Comparison of ENCODE assay signal across 15 cellular contexts in the genomic region with DNA sequence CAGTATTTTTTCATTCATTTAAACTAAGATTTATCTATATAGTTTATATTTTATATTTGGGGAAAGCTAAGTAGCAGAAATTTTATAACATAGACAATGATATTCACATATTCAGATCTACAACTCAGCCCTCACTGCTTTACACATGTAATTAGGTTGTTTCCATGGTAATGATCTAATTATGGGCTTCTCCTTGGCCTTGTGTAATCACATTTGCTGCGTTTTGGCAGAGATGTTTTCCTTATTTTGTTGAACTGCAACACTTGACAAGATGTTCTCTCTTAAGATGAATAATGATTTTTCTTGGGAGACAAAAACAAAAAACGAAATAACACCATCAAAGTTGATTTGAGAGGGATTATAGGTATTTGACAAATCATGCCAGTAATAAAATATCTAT.
A peak's percentile ranks its signal among the peaks of the same experiment; 100 is the strongest.
DNase-seq lines count a peak whose midpoint lies in the region; ATAC-seq and TF ChIP-seq lines count a peak whose summit lies in the region.
"Had no signal": no experiment of that assay in that cellular context is flagged by ENCODE, and none has a peak within 500 bp of the region (broad histone marks: within the 10 kb centered on the region; RNA-seq: fewer than 3 reads in every experiment).

No MANE protein-coding gene starts in this region.

- no peak overlapping the region for H2AFZ ChIP-seq in smooth muscle cell (ENCODE audit: low read depth)
- H2AFZ ChIP-seq: neural progenitor cell had no signal

- no peak overlapping the region for H3K4me3 Mint-ChIP-seq in Calu3 (ENCODE audit: low read depth, unreplicated experiment)
- H3K4me3 Mint-ChIP-seq in activated CD4-positive, alpha-beta T cell treated with anti-CD3 and anti-CD28 coated beads, Interleukin-2, amount 10 ng/mL, durations not matched to agents 24 days and 14 days, result no peak overlapping the region
- H3K4me3 Mint-ChIP-seq: activated CD4-positive, alpha-beta T cell treated with anti-CD3 and anti-CD28 coated beads for 36 hours; neural progenitor cell had no signal

- no peak overlapping the region for H3K4me2 ChIP-seq in smooth muscle cell
- H3K4me2 ChIP-seq: neural progenitor cell had no signal

- BruUV-seq in Calu3 (replicated peaks; lab: Mats Ljungman, UMichigan), result no TSS peak

- H3K9me3 ChIP-seq in WERI-Rb-1 (ENCODE audit: severe bottlenecking) (no peaks in the 10 kb centered on the region), left ventricle myocardium inferior (replicated peaks) (no peaks in the 10 kb centered on the region), smooth muscle cell (replicated peaks; ENCODE audit: low read depth) (no peaks in the 10 kb centered on the region)
- H3K9me3 ChIP-seq: heart right ventricle had no signal

- intact Hi-C loops in Calu3 (cut with micrococcal nuclease; ENCODE audit: unreplicated experiment) (no loop called here), left ventricle myocardium inferior (cut with micrococcal nuclease) (no loop called here)
- intact Hi-C loops in activated CD4-positive, alpha-beta T cell treated with anti-CD3 and anti-CD28 coated beads, Interleukin-2, amount 10 ng/mL, durations not matched to agents 24 days and 14 days (cut with micrococcal nuclease), result no loop called here

- H3K4me1 ChIP-seq in left ventricle myocardium inferior (peaks cover 33% of the 10 kb centered on the region), smooth muscle cell (ENCODE audit: low read depth) (no peaks in the 10 kb centered on the region), foreskin keratinocyte (peaks cover 25% of the 10 kb centered on the region)

- peaks cover 6% of the 10 kb centered on the region for H3K36me3 Mint-ChIP-seq in Calu3 (ENCODE audit: insufficient read depth, unreplicated experiment)
- no peaks in the 10 kb centered on the region for H3K36me3 Mint-ChIP-seq in activated CD4-positive, alpha-beta T cell treated with anti-CD3 and anti-CD28 coated beads, Interleukin-2, amount 10 ng/mL, durations not matched to agents 24 days and 14 days (ENCODE audit: low read depth)
- H3K36me3 Mint-ChIP-seq: neural progenitor cell had no signal

- H3K36me3 ChIP-seq in WERI-Rb-1, result no peaks in the 10 kb centered on the region
- H3K36me3 ChIP-seq in left ventricle myocardium inferior, result no peaks in the 10 kb centered on the region
- H3K36me3 ChIP-seq in smooth muscle cell (ENCODE audit: low read depth), result no peaks in the 10 kb centered on the region
- H3K36me3 ChIP-seq: heart right ventricle, neural progenitor cell had no signal

- peaks cover 23% of the 10 kb centered on the region for H3F3A ChIP-seq in smooth muscle cell (ENCODE audit: low read depth)

- DNase-seq in Calu3 (no peak), NCI-H2081 (lab: John Stamatoyannopoulos, UW) (peak; percentile 89 to 97), WERI-Rb-1 (no peak), left ventricle myocardium inferior (no peak), HEK293T (ENCODE audit: extremely low spot score) (no peak), smooth muscle cell (lab: John Stamatoyannopoulos, UW; ENCODE audit: unreplicated experiment) (no peak), foreskin keratinocyte (no peak)
- no peak for DNase-seq in activated CD4-positive, alpha-beta T cell treated with anti-CD3 and anti-CD28 coated beads, Interleukin-2, amount 10 ng/mL, durations not matched to agents 24 days and 14 days
- DNase-seq: activated CD4-positive, alpha-beta T cell treated with anti-CD3 and anti-CD28 coated beads for 36 hours; activated T-cell treated with anti-CD3 and anti-CD28 coated beads, Interleukin-2, amount 50 U/mL, for 48 hours; amniotic stem cell; effector CD4-positive, alpha-beta T cell; heart right ventricle; T-helper 1 cell had no signal

- TF ChIP-seq CTCF in Calu3 (IDR thresholded peaks at IDR 0.05; ENCODE audit: unreplicated experiment) (no peak), WERI-Rb-1 (IDR thresholded peaks at IDR 0.05; ENCODE audit: low read depth, low read length) (no peak), left ventricle myocardium inferior (IDR thresholded peaks at IDR 0.05; ENCODE audit: borderline replicate concordance) (no peak), smooth muscle cell (IDR thresholded peaks at IDR 0.05; ENCODE audit: borderline replicate concordance, insufficient read depth, poor library complexity, severe bottlenecking) (no peak), foreskin keratinocyte (conservative IDR thresholded peaks at IDR 0.05) (no peak)

- H3K27me3 Mint-ChIP-seq in Calu3 (ENCODE audit: unreplicated experiment), result no peaks in the 10 kb centered on the region
- no peaks in the 10 kb centered on the region for H3K27me3 Mint-ChIP-seq in activated CD4-positive, alpha-beta T cell treated with anti-CD3 and anti-CD28 coated beads, Interleukin-2, amount 10 ng/mL, durations not matched to agents 24 days and 14 days
- H3K27me3 Mint-ChIP-seq: activated CD4-positive, alpha-beta T cell treated with anti-CD3 and anti-CD28 coated beads for 36 hours had no signal

- H3K27ac ChIP-seq in WERI-Rb-1 (peak overlapping the region; percentile 15; the same call in 1 of the 2 replicates), left ventricle myocardium inferior (replicated peaks) (peak overlapping the region; percentile 24), smooth muscle cell (ENCODE audit: low read depth) (no peak overlapping the region), foreskin keratinocyte (no peak overlapping the region)
- H3K27ac ChIP-seq: neural progenitor cell had no signal

- no peak overlapping the region for H3K9ac ChIP-seq in smooth muscle cell (ENCODE audit: low read depth)
- H3K9ac ChIP-seq: neural progenitor cell had no signal

- POLR2A ChIA-PET in HEK293T (lab: Yijun Ruan, JAX), result no interaction called here

- no peak for ATAC-seq in foreskin keratinocyte
- ATAC-seq: activated CD4-positive, alpha-beta T cell treated with anti-CD3 and anti-CD28 coated beads for 36 hours had no signal

- H3K27ac Mint-ChIP-seq in Calu3 (ENCODE audit: unreplicated experiment), result peak overlapping the region; percentile 87
- H3K27ac Mint-ChIP-seq in activated CD4-positive, alpha-beta T cell treated with anti-CD3 and anti-CD28 coated beads, Interleukin-2, amount 10 ng/mL, durations not matched to agents 24 days and 14 days, result no peak overlapping the region
- H3K27ac Mint-ChIP-seq: activated CD4-positive, alpha-beta T cell treated with anti-CD3 and anti-CD28 coated beads for 36 hours; neural progenitor cell had no signal

- peaks cover 55% of the 10 kb centered on the region for H3K4me1 Mint-ChIP-seq in Calu3 (ENCODE audit: low read depth, unreplicated experiment)
- H3K4me1 Mint-ChIP-seq in activated CD4-positive, alpha-beta T cell treated with anti-CD3 and anti-CD28 coated beads, Interleukin-2, amount 10 ng/mL, durations not matched to agents 24 days and 14 days, result no peaks in the 10 kb centered on the region

- WGBS in smooth muscle cell (ENCODE audit: low lambda C conversion rate), result 75% methylated on average over 2 of the region's 2 CpGs

- no peaks in the 10 kb centered on the region for H3K27me3 ChIP-seq in WERI-Rb-1 (ENCODE audit: insufficient read depth, low read depth, severe bottlenecking)
- H3K27me3 ChIP-seq in left ventricle myocardium inferior (ENCODE audit: low read depth), result no peaks in the 10 kb centered on the region
- no peaks in the 10 kb centered on the region for H3K27me3 ChIP-seq in smooth muscle cell (ENCODE audit: low read depth)
- no peaks in the 10 kb centered on the region for H3K27me3 ChIP-seq in foreskin keratinocyte
- H3K27me3 ChIP-seq: heart right ventricle, neural progenitor cell had no signal

- CTCF ChIA-PET in Calu3 (lab: Charles Lee) (interaction anchor here (0.6 to 1.2 kb wide), 4 partner anchors 9 to 514 kb away, joined by 3 to 6 read pairs (median 4); no protein-coding TSS in a partner anchor), HEK293T (lab: Yijun Ruan, JAX) (no interaction called here)

- H4K20me1 ChIP-seq in smooth muscle cell (ENCODE audit: low read depth), result no peaks in the 10 kb centered on the region

- H3K9me3 Mint-ChIP-seq in Calu3 (ENCODE audit: low read depth, unreplicated experiment), result no peaks in the 10 kb centered on the region
- no peaks in the 10 kb centered on the region for H3K9me3 Mint-ChIP-seq in activated CD4-positive, alpha-beta T cell treated with anti-CD3 and anti-CD28 coated beads, Interleukin-2, amount 10 ng/mL, durations not matched to agents 24 days and 14 days
- H3K9me3 Mint-ChIP-seq: neural progenitor cell had no signal

- H3K79me2 ChIP-seq in smooth muscle cell (ENCODE audit: low read depth), result no peaks in the 10 kb centered on the region

- H3K4me3 ChIP-seq in WERI-Rb-1 (ENCODE audit: low read depth, low read length) (no peak overlapping the region), left ventricle myocardium inferior (no peak overlapping the region), smooth muscle cell (no peak overlapping the region)
- H3K4me3 ChIP-seq: heart right ventricle, neural progenitor cell had no signal

TF ChIP-seq in HEK293T, 16 proteins besides CTCF, POLR2A, EP300 and RAD21:
- TF ChIP-seq CTBP1 (IDR thresholded peaks at IDR 0.05; ENCODE audit: borderline replicate concordance), result no peak
- no peak for TF ChIP-seq TARDBP (IDR thresholded peaks at IDR 0.05)
- TF ChIP-seq ARNT (IDR thresholded peaks at IDR 0.05), result no peak
- TF ChIP-seq NFRKB (IDR thresholded peaks at IDR 0.05), result no peak
- TF ChIP-seq, protein P1, sequence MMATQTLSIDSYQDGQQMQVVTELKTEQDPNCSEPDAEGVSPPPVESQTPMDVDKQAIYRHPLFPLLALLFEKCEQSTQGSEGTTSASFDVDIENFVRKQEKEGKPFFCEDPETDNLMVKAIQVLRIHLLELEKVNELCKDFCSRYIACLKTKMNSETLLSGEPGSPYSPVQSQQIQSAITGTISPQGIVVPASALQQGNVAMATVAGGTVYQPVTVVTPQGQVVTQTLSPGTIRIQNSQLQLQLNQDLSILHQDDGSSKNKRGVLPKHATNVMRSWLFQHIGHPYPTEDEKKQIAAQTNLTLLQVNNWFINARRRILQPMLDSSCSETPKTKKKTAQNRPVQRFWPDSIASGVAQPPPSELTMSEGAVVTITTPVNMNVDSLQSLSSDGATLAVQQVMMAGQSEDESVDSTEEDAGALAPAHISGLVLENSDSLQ (IDR thresholded peaks at IDR 0.05), result no peak
- no peak for TF ChIP-seq ELF4 (IDR thresholded peaks at IDR 0.05)
- no peak for TF ChIP-seq FOXM1 (IDR thresholded peaks at IDR 0.05; ENCODE audit: borderline replicate concordance)
- TF ChIP-seq FOXA1 (IDR thresholded peaks at IDR 0.05), result no peak
- TF ChIP-seq ZNF384 (IDR thresholded peaks at IDR 0.05), result no peak
- no peak for TF ChIP-seq L3MBTL2 (conservative IDR thresholded peaks at IDR 0.05)
- TF ChIP-seq HDGF (IDR thresholded peaks at IDR 0.05; ENCODE audit: borderline replicate concordance), result no peak
- no peak for TF ChIP-seq BHLHE40 (IDR thresholded peaks at IDR 0.05; ENCODE audit: borderline replicate concordance)
- no peak for TF ChIP-seq SUZ12 (IDR thresholded peaks at IDR 0.05)
- TF ChIP-seq FOXK2 (IDR thresholded peaks at IDR 0.05), result no peak
- TF ChIP-seq SP1 (IDR thresholded peaks at IDR 0.05), result no peak
- TF ChIP-seq LEF1 (IDR thresholded peaks at IDR 0.05; ENCODE audit: borderline replicate concordance), result no peak
TF ChIP-seq in HEK293T: peak in this region for 0.

Comparison
In these comparisons a context has a peak if more than half of its experiments do, and no peak if none do; other contexts are left out.
1. DNase-seq: peak in NCI-H2081 (2 of 2); none in Calu3 (single experiment), WERI-Rb-1 (single experiment), left ventricle myocardium inferior (single experiment), HEK293T (single experiment), smooth muscle cell (single experiment), foreskin keratinocyte (0 of 2) and activated CD4-positive, alpha-beta T cell treated with anti-CD3 and anti-CD28 coated beads, Interleukin-2, amount 10 ng/mL, durations not matched to agents 24 days and 14 days (single experiment).
2. H3K27ac ChIP-seq: peak in WERI-Rb-1 (single experiment) and left ventricle myocardium inferior (single experiment); none in smooth muscle cell (single experiment) and foreskin keratinocyte (single experiment).